ENCODE assay signal across 8 cellular contexts in genomic region chr15:93035953-93036810, GRCh38. TPM values are rescaled to one million over a fixed set of nuclear protein-coding genes. Genes with fewer than 3 reads are reported as not detected.
A peak's percentile ranks its signal among the peaks of the same experiment; 100 is the strongest.
DNase-seq lines count a peak whose midpoint lies in the region; ATAC-seq and TF ChIP-seq lines count a peak whose summit lies in the region.

No MANE protein-coding gene starts in this region.

- H3K4me3 ChIP-seq in HFF-Myc (replicated peaks; ENCODE audit: low read depth, low read length) (no peak overlapping the region), esophagus muscularis mucosa (no peak overlapping the region), psoas muscle (no peak overlapping the region)

- TF ChIP-seq CTCF in HFF-Myc (IDR thresholded peaks at IDR 0.05; ENCODE audit: low read depth, low read length, missing control alignments) (peak; percentile 38), esophagus muscularis mucosa (IDR thresholded peaks at IDR 0.05) (peak; percentile 52 to 68 (median 54)), psoas muscle (IDR thresholded peaks at IDR 0.05) (peak; percentile 56)
- peak; percentile 67 for TF ChIP-seq CTCF in activated CD8-positive, alpha-beta T cell treated with anti-CD3 and anti-CD28 coated beads for 36 hours (IDR thresholded peaks at IDR 0.05)

- TF ChIP-seq POLR2A in esophagus muscularis mucosa (IDR thresholded peaks at IDR 0.05; ENCODE audit: low read depth): no peak

- H3K36me3 Mint-ChIP-seq in activated CD8-positive, alpha-beta T cell treated with anti-CD3 and anti-CD28 coated beads for 36 hours (ENCODE audit: low read depth): no peaks in the 10 kb centered on the region

- H3K27ac ChIP-seq in esophagus muscularis mucosa (replicated peaks in 1 of 4) (no peak overlapping the region), psoas muscle (no peak overlapping the region)

- no peak overlapping the region for H3K4me3 Mint-ChIP-seq in activated CD8-positive, alpha-beta T cell treated with anti-CD3 and anti-CD28 coated beads for 36 hours

- TF ChIP-seq EP300 in esophagus muscularis mucosa (IDR thresholded peaks at IDR 0.05): no peak

- H3K27me3 ChIP-seq in esophagus muscularis mucosa: no peaks in the 10 kb centered on the region
- no peaks in the 10 kb centered on the region for H3K27me3 ChIP-seq in psoas muscle (ENCODE audit: insufficient read depth in 3 of 3, low read length in 2 of 3)

- DNase-seq in DMS 273 (lab: John Stamatoyannopoulos, UW; ENCODE audit: unreplicated experiment) (peak; percentile 60), DMS 273 treated with DMSO at 0.1 percent for 48 hours (lab: John Stamatoyannopoulos, UW) (no peak), HFF-Myc (ENCODE audit: extremely low read depth, low read depth) (no peak), NCI-H1092 treated with DMSO at 0.1 percent for 48 hours (lab: John Stamatoyannopoulos, UW) (peak; percentile 21), esophagus muscularis mucosa (ENCODE audit: extremely low spot score) (no peak), psoas muscle (peak; percentile 35 to 71), GOT3 (lab: John Stamatoyannopoulos, UW) (no peak)
- DNase-seq in activated CD8-positive, alpha-beta T cell treated with anti-CD3 and anti-CD28 coated beads for 36 hours: peak; percentile 74

- H3K9me3 Mint-ChIP-seq in activated CD8-positive, alpha-beta T cell treated with anti-CD3 and anti-CD28 coated beads for 36 hours: no peaks in the 10 kb centered on the region

- H3K4me1 Mint-ChIP-seq in activated CD8-positive, alpha-beta T cell treated with anti-CD3 and anti-CD28 coated beads for 36 hours (ENCODE audit: low read depth): peaks cover 4% of the 10 kb centered on the region

- H3K9me3 ChIP-seq in esophagus muscularis mucosa (no peaks in the 10 kb centered on the region), psoas muscle (no peaks in the 10 kb centered on the region)

- CTCF ChIA-PET in activated CD8-positive, alpha-beta T cell treated with anti-CD3 and anti-CD28 coated beads for 36 hours (lab: Charles Lee): interaction anchor here (0.6 to 2.1 kb wide), 12 partner anchors 14 to 1084 kb away, joined by 3 to 15 read pairs (median 3); partner anchors contain the start of gene RGMA

- H3K36me3 ChIP-seq in esophagus muscularis mucosa (peaks cover 0 to 1% (median 0%) of the 10 kb centered on the region in 4 donors), psoas muscle (ENCODE audit: insufficient read depth in 1 of 2, low read depth in 1 of 2) (no peaks in the 10 kb centered on the region)

- ATAC-seq in activated CD8-positive, alpha-beta T cell treated with anti-CD3 and anti-CD28 coated beads for 36 hours: peak; percentile 92
- peak; percentile 57 to 75 (median 64) for ATAC-seq in psoas muscle

- H3K4me1 ChIP-seq in esophagus muscularis mucosa (peaks cover 0 to 29% (median 27%) of the 10 kb centered on the region in 4 donors), psoas muscle (peaks cover 16% of the 10 kb centered on the region)

- intact Hi-C loops in activated CD8-positive, alpha-beta T cell treated with anti-CD3 and anti-CD28 coated beads for 36 hours (cut with micrococcal nuclease): no loop called here
- intact Hi-C loops in esophagus muscularis mucosa (cut with DNase I) (no loop called here), psoas muscle (cut with DNase I) (loop anchor here (2.0 to 10.0 kb wide), 5 partner anchors 119 to 939 kb away; no protein-coding TSS in a partner anchor)

- no peaks in the 10 kb centered on the region for H3K27me3 Mint-ChIP-seq in activated CD8-positive, alpha-beta T cell treated with anti-CD3 and anti-CD28 coated beads for 36 hours

- 59% methylated on average over 18 of the region's 32 CpGs for WGBS in esophagus muscularis mucosa
- 66 to 71% (median 68%) methylated on average over 32 of the region's 32 CpGs for WGBS in psoas muscle, 3 donors

- no peak overlapping the region for H3K27ac Mint-ChIP-seq in activated CD8-positive, alpha-beta T cell treated with anti-CD3 and anti-CD28 coated beads for 36 hours

- POLR2A ChIA-PET in activated CD8-positive, alpha-beta T cell treated with anti-CD3 and anti-CD28 coated beads for 36 hours (lab: Charles Lee): interaction anchor here (1.1 kb wide), 1 partner anchor 8 kb away, joined by 4 read pairs; no protein-coding TSS in a partner anchor

RNA-seq across cellular contexts. Expression of gene RGMA, which starts 52.8 kb away (rescaled TPM):
- total RNA-seq in activated CD8-positive, alpha-beta T cell treated with anti-CD3 and anti-CD28 coated beads for 36 hours: not detected
- total RNA-seq in esophagus muscularis mucosa (100 to 1,000 TPM; 101 to 312 (median 188) TPM), psoas muscle (100 to 1,000 TPM in 2 of 4 donors, 10 to 100 TPM in 2; 45.8 to 217 (median 103) TPM)
- 100 to 1,000 TPM in 2 of 3 donors, 10 to 100 TPM in 1; 39.2 to 187 (median 129) TPM for polyA plus RNA-seq in psoas muscle

Comparison
In these comparisons a context has a peak if more than half of its experiments do, and no peak if none do; other contexts are left out.
1. DNase-seq: peak in DMS 273 (single experiment), NCI-H1092 treated with DMSO at 0.1 percent for 48 hours (single experiment), activated CD8-positive, alpha-beta T cell treated with anti-CD3 and anti-CD28 coated beads for 36 hours (single experiment) and psoas muscle (2 of 2); none in DMS 273 treated with DMSO at 0.1 percent for 48 hours (single experiment), HFF-Myc (single experiment), esophagus muscularis mucosa (single experiment) and GOT3 (single experiment).
2. RNA of gene RGMA, which starts 52.8 kb away (total RNA-seq): 101 to 312 TPM in esophagus muscularis mucosa and 45.8 to 217 TPM in psoas muscle; not detected in activated CD8-positive, alpha-beta T cell treated with anti-CD3 and anti-CD28 coated beads for 36 hours; every median in the first group is over 10 times any median in the second.
3. intact Hi-C loops: an anchor here in psoas muscle (2.0 to 10.0 kb wide); none called in activated CD8-positive, alpha-beta T cell treated with anti-CD3 and anti-CD28 coated beads for 36 hours and esophagus muscularis mucosa.
4. Peak in every context shown above with its lines, with median percentiles within 50 percentile points of each other: CTCF ChIP-seq.